Comparison of ENCODE assay signal across 14 cellular contexts in the genomic region with DNA sequence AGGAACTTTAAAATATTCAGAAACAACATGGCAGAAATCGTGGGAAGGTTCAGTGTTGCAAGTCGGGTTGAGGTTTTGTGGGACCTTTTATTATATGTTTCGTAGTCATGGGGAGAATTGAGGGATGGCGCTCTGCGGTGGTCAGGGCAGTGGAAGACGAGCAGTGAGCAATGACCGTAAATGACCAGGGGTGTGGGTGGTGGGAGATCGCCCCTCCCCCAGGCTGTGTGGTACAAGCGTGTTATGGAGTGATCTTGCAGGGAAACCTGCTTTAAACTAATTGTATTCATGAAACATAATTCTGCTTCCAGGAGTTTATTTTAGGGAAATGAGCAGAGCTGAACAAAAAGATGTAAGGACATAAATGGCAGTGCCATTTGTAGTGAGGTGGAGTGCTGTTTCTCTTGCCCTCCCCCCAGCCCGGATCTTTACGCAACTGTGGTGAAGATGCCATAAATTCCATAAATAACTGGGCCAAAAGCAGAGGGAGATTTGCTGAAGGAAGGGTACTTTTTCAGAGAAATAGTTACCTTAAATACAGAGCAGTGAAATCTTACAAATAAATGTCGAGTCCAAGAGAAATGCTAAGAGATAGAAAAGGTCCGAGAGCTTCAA. TPM values are rescaled to one million over a fixed set of nuclear protein-coding genes. Genes with fewer than 3 reads are reported as not detected.
DNase-seq lines count a peak whose midpoint lies in the region; ATAC-seq and TF ChIP-seq lines count a peak whose summit lies in the region.
"Had no signal": no experiment of that assay in that cellular context is flagged by ENCODE, and none has a peak within 500 bp of the region (broad histone marks: within the 10 kb centered on the region; RNA-seq: fewer than 3 reads in every experiment).

No MANE protein-coding gene starts in this region.

- no peak overlapping the region for H3K4me3 Mint-ChIP-seq in endothelial cell (ENCODE audit: unreplicated experiment)
- H3K4me3 Mint-ChIP-seq: activated CD8-positive, alpha-beta T cell treated with anti-CD3 and anti-CD28 coated beads, Interleukin-2, amount 10 ng/mL, durations not matched to agents 7 days and 5 days had no signal

- no TSS peak for BruUV-seq in IMR-90 (replicated peaks; lab: Mats Ljungman, UMichigan)

- intact Hi-C loops in IMR-90 (cut with micrococcal nuclease), result no loop called here
- intact Hi-C loops in left lung (cut with DNase I), result no loop called here
- intact Hi-C loops in Right ventricle myocardium inferior (cut with DNase I), result no loop called here

- peak overlapping the region; percentile 47 for H3K27ac ChIP-seq in AG04450 (ENCODE audit: low read depth, low read length)
- H3K27ac ChIP-seq in IMR-90 (ENCODE audit: insufficient read depth, low read length), result peak overlapping the region; percentile 72
- no peak overlapping the region for H3K27ac ChIP-seq in left lung
- H3K27ac ChIP-seq: BLaER1 treated with 17β-estradiol and CSF1 and Interleukin-3, amounts not matched to agents 10 nM and 100 nM had no signal

- 0 out of 2 replicates have a peak overlapping the region, but pooled peaks have one; percentile 1 for H3K9ac ChIP-seq in IMR-90 (ENCODE audit: low read depth, low read length)
- H3K9ac ChIP-seq: BLaER1 treated with 17β-estradiol and CSF1 and Interleukin-3, amounts not matched to agents 10 nM and 100 nM had no signal

- peak overlapping the region; percentile 55 for H4K5ac ChIP-seq in IMR-90 (ENCODE audit: low read depth, low read length)

- peak overlapping the region; percentile 93; the same call in 2 of the 3 replicates for H2BK15ac ChIP-seq in IMR-90 (ENCODE audit: low read depth, low read length)

- peak overlapping the region; percentile 77 for H2AK5ac ChIP-seq in IMR-90 (ENCODE audit: low read depth, low read length)

- peaks cover 2% of the 10 kb centered on the region; the same call in 1 of the 2 replicates for H3K4me1 ChIP-seq in IMR-90 (ENCODE audit: control insufficient read depth, insufficient read depth, low read length)
- H3K4me1 ChIP-seq in left lung, result no peaks in the 10 kb centered on the region
- H3K4me1 ChIP-seq in BE2C, result no peaks in the 10 kb centered on the region

- CTCF ChIA-PET in AG04450 (lab: Charles Lee), result interaction anchor here (0.7 kb wide), 1 partner anchor 30 kb away, joined by 4 read pairs; no protein-coding TSS in a partner anchor
- CTCF ChIA-PET in IMR-90 (lab: Yijun Ruan, JAX), result no interaction called here

- H2BK5ac ChIP-seq in IMR-90 (ENCODE audit: low read depth, low read length, poor library complexity, severe bottlenecking), result peak overlapping the region; percentile 82

- in situ Hi-C loops in IMR-90 (cut with MboI; ENCODE audit: low sequenced_read_pairs), result no loop called here

- POLR2A ChIA-PET in AG04450 (lab: Yijun Ruan, JAX) (interaction anchor here (1.0 kb wide), 1 partner anchor 14 kb away, joined by 3 read pairs; no protein-coding TSS in a partner anchor), IMR-90 (lab: Charles Lee; ENCODE audit: unreplicated experiment) (no interaction called here)

- H4K91ac ChIP-seq in IMR-90 (ENCODE audit: insufficient read depth, low read depth, low read length), result peak overlapping the region; percentile 90

- no peaks in the 10 kb centered on the region for H3K27me3 ChIP-seq in AG04450 (ENCODE audit: control insufficient read depth, insufficient read depth, low read length)
- no peaks in the 10 kb centered on the region for H3K27me3 ChIP-seq in IMR-90 (ENCODE audit: control insufficient read depth, insufficient read depth, low read length)
- no peaks in the 10 kb centered on the region for H3K27me3 ChIP-seq in left lung
- H3K27me3 ChIP-seq in BE2C, result no peaks in the 10 kb centered on the region
- H3K27me3 ChIP-seq: BLaER1 treated with 17β-estradiol and CSF1 and Interleukin-3, amounts not matched to agents 10 nM and 100 nM had no signal

- peak overlapping the region; percentile 97 to 98 for H4K8ac ChIP-seq in IMR-90 (ENCODE audit: low read depth in 2 of 2, low read length in 2 of 2)

- H3K4me3 ChIP-seq in AG04450 (ENCODE audit: low read depth, low read length), result no peak overlapping the region
- no peak overlapping the region for H3K4me3 ChIP-seq in IMR-90 (ENCODE audit: insufficient read depth, low read depth, low read length)
- H3K4me3 ChIP-seq in left lung, result no peak overlapping the region
- H3K4me3 ChIP-seq in BE2C (ENCODE audit: low read depth, low read length), result no peak overlapping the region
- H3K4me3 ChIP-seq: BLaER1 treated with 17β-estradiol and CSF1 and Interleukin-3, amounts not matched to agents 10 nM and 100 nM had no signal

- no peaks in the 10 kb centered on the region; a peak in 1 of 4 replicates for H3K79me1 ChIP-seq in IMR-90 (ENCODE audit: low read depth in 1 of 2, low read length in 2 of 2)

- peak overlapping the region; percentile 75 for H3K18ac ChIP-seq in IMR-90 (ENCODE audit: low read depth, low read length)

- dilution Hi-C loops in IMR-90 (cut with HindIII; ENCODE audit: low sequenced_read_pairs, unreplicated experiment), result no loop called here

- H3K4me2 ChIP-seq in IMR-90 (ENCODE audit: low read depth, low read length), result peak overlapping the region; percentile 51

- no peaks in the 10 kb centered on the region for H3K9me3 Mint-ChIP-seq in endothelial cell (ENCODE audit: unreplicated experiment)

- no peaks in the 10 kb centered on the region; the same call in 1 of the 2 replicates for H3K9me1 ChIP-seq in IMR-90 (ENCODE audit: insufficient read depth, low read length)

- TF ChIP-seq RAD21 in IMR-90 (IDR thresholded peaks at IDR 0.05; ENCODE audit: low read length), result no peak

- no peaks in the 10 kb centered on the region for H3K27me3 Mint-ChIP-seq in endothelial cell (ENCODE audit: unreplicated experiment)

- no peaks in the 10 kb centered on the region for H3K36me3 Mint-ChIP-seq in endothelial cell (ENCODE audit: low read depth, unreplicated experiment)

- H3K36me3 ChIP-seq in IMR-90 (ENCODE audit: control insufficient read depth, insufficient read depth, low read length) (no peaks in the 10 kb centered on the region), left lung (no peaks in the 10 kb centered on the region), BE2C (no peaks in the 10 kb centered on the region)

- H3K23ac ChIP-seq in IMR-90 (ENCODE audit: low read depth, low read length), result 0 out of 2 replicates have a peak overlapping the region, but pooled peaks have one; percentile 21

- H3K4ac ChIP-seq in IMR-90 (ENCODE audit: low read depth, low read length), result peak overlapping the region; percentile 83

- H2BK120ac ChIP-seq in IMR-90 (ENCODE audit: low read depth, low read length), result peak overlapping the region; percentile 96

- DNase-seq in AG04450 (ENCODE audit: low read depth, low spot score) (no peak), IMR-90 (peak; percentile 54), amniotic epithelial cell (ENCODE audit: low read depth) (peak; percentile 75), left lung (no peak), endothelial cell (ENCODE audit: low spot score) (no peak), NCI-H748 treated with DMSO at 0.1 percent for 48 hours (lab: John Stamatoyannopoulos, UW) (no peak), Right ventricle myocardium inferior (ENCODE audit: missing footprints) (no peak), BE2C (no peak)
- DNase-seq: activated CD8-positive, alpha-beta T cell treated with anti-CD3 and anti-CD28 coated beads, Interleukin-2, amount 10 ng/mL, durations not matched to agents 7 days and 5 days; erythroblast; NCI-H1694 treated with DMSO at 0.1 percent for 48 hours; SHP77; stimulated activated naive CD4-positive, alpha-beta T cell had no signal

- no peak overlapping the region for H3K56ac ChIP-seq in IMR-90 (ENCODE audit: extremely low read depth, insufficient read depth, low read length)

- 60% methylated on average over 1 of the region's 13 CpGs; no CpG with 5 or more reads in 1 of the 2 experiments for WGBS in IMR-90 (ENCODE audit: extremely low coverage in 2 of 2, insufficient read length in 1 of 2), 2 experiments

- TF ChIP-seq CTCF in AG04450 (IDR thresholded peaks at IDR 0.05; ENCODE audit: low read depth, low read length), result no peak
- no peak for TF ChIP-seq CTCF in IMR-90 (conservative IDR thresholded peaks at IDR 0.05; ENCODE audit: low read depth, low read length)
- TF ChIP-seq CTCF in left lung (IDR thresholded peaks at IDR 0.05), result no peak
- no peak for TF ChIP-seq CTCF in endothelial cell (IDR thresholded peaks at IDR 0.05; ENCODE audit: unreplicated experiment)
- no peak for TF ChIP-seq CTCF in BE2C (IDR thresholded peaks at IDR 0.05; ENCODE audit: low read depth, low read length)

- H2AK9ac ChIP-seq in IMR-90 (replicated peaks; ENCODE audit: low read depth, low read length, poor library complexity), result peak overlapping the region; percentile 21

- no peak overlapping the region for H3K27ac Mint-ChIP-seq in endothelial cell (ENCODE audit: unreplicated experiment)
- H3K27ac Mint-ChIP-seq: activated CD8-positive, alpha-beta T cell treated with anti-CD3 and anti-CD28 coated beads, Interleukin-2, amount 10 ng/mL, durations not matched to agents 7 days and 5 days had no signal

- H2BK20ac ChIP-seq in IMR-90 (ENCODE audit: low read depth, low read length), result peak overlapping the region; percentile 91

- peak overlapping the region; percentile 59 for H3K14ac ChIP-seq in IMR-90 (replicated peaks; ENCODE audit: low read depth, low read length)

- TF ChIP-seq POLR2A in IMR-90 (IDR thresholded peaks at IDR 0.05; ENCODE audit: low read depth, low read length), result no peak

- ATAC-seq in IMR-90 (ENCODE audit: low read depth) (peak; percentile 85), left lung (peak; percentile 36), Right ventricle myocardium inferior (no peak)
- ATAC-seq: activated CD8-positive, alpha-beta T cell treated with anti-CD3 and anti-CD28 coated beads, Interleukin-2, amount 10 ng/mL, durations not matched to agents 7 days and 5 days had no signal

- peak overlapping the region; percentile 72 for H2AFZ ChIP-seq in IMR-90 (replicated peaks; ENCODE audit: low read length, poor library complexity)

- H4K20me1 ChIP-seq in IMR-90 (ENCODE audit: insufficient read depth, low read length), result no peaks in the 10 kb centered on the region
- H4K20me1 ChIP-seq: BLaER1 treated with 17β-estradiol and CSF1 and Interleukin-3, amounts not matched to agents 10 nM and 100 nM had no signal

- H3K9me3 ChIP-seq in AG04450 (ENCODE audit: control insufficient read depth, insufficient read depth, low read length), result no peaks in the 10 kb centered on the region
- H3K9me3 ChIP-seq in IMR-90 (ENCODE audit: control insufficient read depth, insufficient read depth, low read length), result no peaks in the 10 kb centered on the region
- H3K9me3 ChIP-seq in left lung, result no peaks in the 10 kb centered on the region
- no peaks in the 10 kb centered on the region for H3K9me3 ChIP-seq in BE2C

- peaks cover 3% of the 10 kb centered on the region for H3K4me1 Mint-ChIP-seq in endothelial cell (ENCODE audit: unreplicated experiment)

RNA-seq across cellular contexts. Expression of a gene that starts 20.2 kb away (rescaled TPM):
- polyA plus RNA-seq in AG04450 (2011; rRNA removed) (19.6 and 20.6 TPM in 2 replicates), IMR-90 (2012; rRNA removed) (8.2 and 9.6 TPM in 2 replicates)
- 34.0 and 52.8 TPM in 2 replicates for polyA minus RNA-seq in AG04450 (2011; rRNA and poly(A)+ RNA removed)
- total RNA-seq in IMR-90 (2012; rRNA removed) (9.2 and 13.1 TPM in 2 replicates), left lung (1 to 10 TPM; 1.5 to 6.2 TPM), endothelial cell (ENCODE audit: unreplicated experiment) (4.5 TPM), Right ventricle myocardium inferior (1.5 TPM)
- polyA plus RNA-seq in IMR-90 (2012; cell fraction: cytosol; rRNA removed), result 9.0 and 10.4 TPM in 2 replicates
- polyA plus RNA-seq in IMR-90 (2012; cell fraction: nucleus; rRNA removed; ENCODE audit: low replicate concordance), result 5.2 and 6.8 TPM in 2 replicates
- 1.1 TPM for polyA plus RNA-seq in BE2C (2012; ENCODE audit: insufficient read depth, insufficient read length, low read depth)
- total RNA-seq: activated CD8-positive, alpha-beta T cell treated with anti-CD3 and anti-CD28 coated beads, Interleukin-2, amount 10 ng/mL, durations not matched to agents 7 days and 5 days had no signal

Comparison
In these comparisons a context has a peak if more than half of its experiments do, and no peak if none do; other contexts are left out.
1. DNase-seq: peak in IMR-90 (single experiment) and amniotic epithelial cell (single experiment); none in AG04450 (single experiment), left lung (0 of 2), endothelial cell (single experiment), NCI-H748 treated with DMSO at 0.1 percent for 48 hours (single experiment), Right ventricle myocardium inferior (single experiment) and BE2C (single experiment).
2. H3K27ac ChIP-seq: peak in AG04450 (single experiment) and IMR-90 (single experiment); none in left lung (0 of 2).